Comparison of ENCODE assay signal across 9 cellular contexts in the genomic region with DNA sequence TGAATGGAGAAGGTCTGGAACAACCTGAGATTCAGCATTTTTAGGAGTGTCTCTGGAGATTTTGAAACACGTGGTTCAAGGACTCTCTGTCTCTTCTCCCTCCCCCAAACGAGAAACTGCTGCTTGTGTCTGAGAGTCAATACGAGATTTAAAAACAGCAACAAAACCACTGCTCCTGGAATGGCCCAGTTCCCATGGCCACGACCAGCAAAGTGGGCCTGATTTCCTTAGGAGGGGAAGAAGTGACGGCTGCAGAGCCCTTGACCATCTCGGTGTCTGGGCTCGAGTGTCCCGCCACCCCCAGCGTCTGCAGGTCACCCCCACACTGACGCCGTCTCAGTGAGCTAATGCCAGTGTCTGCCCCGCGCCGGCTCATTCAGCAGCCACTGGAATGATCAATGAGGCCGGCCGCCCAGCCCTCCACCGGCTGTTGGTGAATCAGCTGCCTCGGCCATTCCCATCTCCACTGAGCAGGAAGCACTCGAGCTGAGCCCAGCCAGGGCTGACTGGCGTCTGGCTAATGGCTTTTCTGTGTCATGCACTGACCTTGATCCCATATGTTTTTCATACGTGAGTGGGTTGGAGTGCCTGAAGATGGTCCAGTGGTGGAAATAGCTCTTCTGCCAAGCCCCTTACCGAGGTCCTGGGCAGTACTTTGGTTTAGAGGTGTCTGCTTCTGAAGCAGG.
DNase-seq lines count a peak whose midpoint lies in the region; ATAC-seq, FAIRE-seq and TF ChIP-seq lines count a peak whose summit lies in the region.
"Had no signal": no experiment of that assay in that cellular context is flagged by ENCODE, and none has a peak within 500 bp of the region (broad histone marks: within the 10 kb centered on the region; RNA-seq: fewer than 3 reads in every experiment).

No MANE protein-coding gene starts in this region.

- FAIRE-seq in bronchial epithelial cell (lab: Jason Lieb, UNC): no peak
- FAIRE-seq: GM18507 had no signal

- H3K4me3 ChIP-seq in BLaER1 treated with 17β-estradiol and CSF1 and Interleukin-3, amounts not matched to agents 10 nM and 100 nM: no peak overlapping the region
- no peak overlapping the region for H3K4me3 ChIP-seq in bronchial epithelial cell (ENCODE audit: low read depth, low read length)
- H3K4me3 ChIP-seq in naive thymus-derived CD4-positive, alpha-beta T cell (ENCODE audit: low read length): no peak overlapping the region

- no peaks in the 10 kb centered on the region for H3K27me3 ChIP-seq in BLaER1 treated with 17β-estradiol and CSF1 and Interleukin-3, amounts not matched to agents 10 nM and 100 nM
- no peaks in the 10 kb centered on the region for H3K27me3 ChIP-seq in bronchial epithelial cell (ENCODE audit: control insufficient read depth, insufficient read depth, low read length)
- H3K27me3 ChIP-seq in naive thymus-derived CD4-positive, alpha-beta T cell (ENCODE audit: control insufficient read depth in 2 of 2, insufficient read depth in 2 of 2, low read length in 2 of 2): no peaks in the 10 kb centered on the region

- POLR2A ChIA-PET in naive thymus-derived CD4-positive, alpha-beta T cell (lab: Charles Lee): no interaction called here

- H3K9me3 Mint-ChIP-seq in naive thymus-derived CD4-positive, alpha-beta T cell: no peaks in the 10 kb centered on the region
- H3K9me3 Mint-ChIP-seq in activated T-helper 2 cell treated with anti-CD3 and anti-CD28 coated beads, Interferon-gamma antibody, Interleukin-2, Interleukin-4, amounts not matched to agents 10 μg/mL and 5 μg/mL and 100 μg/mL, durations not matched to agents 14 hours and 24 hours and 36 hours: no peaks in the 10 kb centered on the region

- TF ChIP-seq CTCF in bronchial epithelial cell (IDR thresholded peaks at IDR 0.05; ENCODE audit: insufficient read depth, low read length, severe bottlenecking): no peak

- no peaks in the 10 kb centered on the region for H3K27me3 Mint-ChIP-seq in naive thymus-derived CD4-positive, alpha-beta T cell
- H3K27me3 Mint-ChIP-seq in activated T-helper 2 cell treated with anti-CD3 and anti-CD28 coated beads, Interferon-gamma antibody, Interleukin-2, Interleukin-4, amounts not matched to agents 10 μg/mL and 5 μg/mL and 100 μg/mL, durations not matched to agents 14 hours and 24 hours and 36 hours (ENCODE audit: low read depth): no peaks in the 10 kb centered on the region

- CTCF ChIA-PET in naive thymus-derived CD4-positive, alpha-beta T cell (lab: Charles Lee): no interaction called here

- H3K36me3 Mint-ChIP-seq in naive thymus-derived CD4-positive, alpha-beta T cell: peaks cover 0 to 17% (median 5%) of the 10 kb centered on the region in 5 donors
- H3K36me3 Mint-ChIP-seq in activated T-helper 2 cell treated with anti-CD3 and anti-CD28 coated beads, Interferon-gamma antibody, Interleukin-2, Interleukin-4, amounts not matched to agents 10 μg/mL and 5 μg/mL and 100 μg/mL, durations not matched to agents 14 hours and 24 hours and 36 hours (ENCODE audit: low read depth): no peaks in the 10 kb centered on the region

- peaks cover 0 to 12% (median 0%) of the 10 kb centered on the region in 11 experiments; a peak in 4 of 22 replicates for H4K20me1 ChIP-seq in BLaER1 treated with 17β-estradiol and CSF1 and Interleukin-3, amounts not matched to agents 10 nM and 100 nM

- ATAC-seq in naive thymus-derived CD4-positive, alpha-beta T cell: no peak

- peak overlapping the region in 6 of 11 experiments; percentile 3 to 32 (median 18); a peak in 5 of 22 replicates for H3K4me2 ChIP-seq in BLaER1 treated with 17β-estradiol and CSF1 and Interleukin-3, amounts not matched to agents 10 nM and 100 nM

- peak overlapping the region in 3 of 11 experiments; percentile 17 to 32 (median 31); a peak in 4 of 22 replicates for H3K27ac ChIP-seq in BLaER1 treated with 17β-estradiol and CSF1 and Interleukin-3, amounts not matched to agents 10 nM and 100 nM
- no peak overlapping the region for H3K27ac ChIP-seq in naive thymus-derived CD4-positive, alpha-beta T cell (ENCODE audit: low read depth, low read length)

- no peak overlapping the region for H3K4me3 Mint-ChIP-seq in naive thymus-derived CD4-positive, alpha-beta T cell
- no peak overlapping the region for H3K4me3 Mint-ChIP-seq in activated T-helper 2 cell treated with anti-CD3 and anti-CD28 coated beads, Interferon-gamma antibody, Interleukin-2, Interleukin-4, amounts not matched to agents 10 μg/mL and 5 μg/mL and 100 μg/mL, durations not matched to agents 14 hours and 24 hours and 36 hours (ENCODE audit: low read depth)

- 0 out of 22 replicates have a peak overlapping the region, but pooled peaks of 2 of the 11 experiments have one; percentile 0 to 23 for H3K9ac ChIP-seq in BLaER1 treated with 17β-estradiol and CSF1 and Interleukin-3, amounts not matched to agents 10 nM and 100 nM

- peaks cover 4 to 58% (median 42%) of the 10 kb centered on the region in 7 donors for H3K4me1 Mint-ChIP-seq in naive thymus-derived CD4-positive, alpha-beta T cell
- no peaks in the 10 kb centered on the region for H3K4me1 Mint-ChIP-seq in activated T-helper 2 cell treated with anti-CD3 and anti-CD28 coated beads, Interferon-gamma antibody, Interleukin-2, Interleukin-4, amounts not matched to agents 10 μg/mL and 5 μg/mL and 100 μg/mL, durations not matched to agents 14 hours and 24 hours and 36 hours (ENCODE audit: low read depth)

- peak overlapping the region in 1 of 9 donors; percentile 56 for H3K27ac Mint-ChIP-seq in naive thymus-derived CD4-positive, alpha-beta T cell
- H3K27ac Mint-ChIP-seq in activated T-helper 2 cell treated with anti-CD3 and anti-CD28 coated beads, Interferon-gamma antibody, Interleukin-2, Interleukin-4, amounts not matched to agents 10 μg/mL and 5 μg/mL and 100 μg/mL, durations not matched to agents 14 hours and 24 hours and 36 hours: no peak overlapping the region

- no peaks in the 10 kb centered on the region for H3K9me3 ChIP-seq in BLaER1 treated with 17β-estradiol and CSF1 and Interleukin-3, amounts not matched to agents 10 nM and 100 nM (replicated peaks in 1 of 11)
- no peaks in the 10 kb centered on the region for H3K9me3 ChIP-seq in naive thymus-derived CD4-positive, alpha-beta T cell (ENCODE audit: control insufficient read depth in 2 of 3, low read length in 3 of 3)

- intact Hi-C loops in naive thymus-derived CD4-positive, alpha-beta T cell (cut with micrococcal nuclease): no loop called here
- intact Hi-C loops in activated T-helper 2 cell treated with anti-CD3 and anti-CD28 coated beads, Interferon-gamma antibody, Interleukin-2, Interleukin-4, amounts not matched to agents 10 μg/mL and 5 μg/mL and 100 μg/mL, durations not matched to agents 14 hours and 24 hours and 36 hours (cut with micrococcal nuclease): no loop called here

- DNase-seq in NCI-H2029 treated with DMSO at 0.1 percent for 48 hours (lab: John Stamatoyannopoulos, UW): peak; percentile 83
- peak; percentile 73 for DNase-seq in bronchial epithelial cell (ENCODE audit: low read depth)
- DNase-seq in islet precursor cell: peak; percentile 100
- peak; percentile 17 for DNase-seq in smooth muscle cell of the brain vasculature (ENCODE audit: low read depth, low spot score)
- DNase-seq in naive thymus-derived CD4-positive, alpha-beta T cell: no peak
- no peak for DNase-seq in activated T-helper 2 cell treated with anti-CD3 and anti-CD28 coated beads, Interferon-gamma antibody, Interleukin-2, Interleukin-4, amounts not matched to agents 10 μg/mL and 5 μg/mL and 100 μg/mL, durations not matched to agents 14 hours and 24 hours and 36 hours (ENCODE audit: low spot score)
- DNase-seq in NCI-H1930 (lab: John Stamatoyannopoulos, UW): no peak

- H3K36me3 ChIP-seq in BLaER1 treated with 17β-estradiol and CSF1 and Interleukin-3, amounts not matched to agents 10 nM and 100 nM: peaks cover 6 to 30% (median 18%) of the 10 kb centered on the region in 11 experiments; a peak in 16 of 22 replicates
- H3K36me3 ChIP-seq in bronchial epithelial cell (ENCODE audit: control insufficient read depth, insufficient read depth, low read length): no peaks in the 10 kb centered on the region
- H3K36me3 ChIP-seq in naive thymus-derived CD4-positive, alpha-beta T cell (ENCODE audit: control insufficient read depth in 2 of 3, insufficient read depth in 3 of 3, low read length in 3 of 3): peaks cover 0 to 24% (median 6%) of the 10 kb centered on the region in 3 experiments

- H3K4me1 ChIP-seq in BLaER1 treated with 17β-estradiol and CSF1 and Interleukin-3, amounts not matched to agents 10 nM and 100 nM: peaks cover 13 to 37% (median 23%) of the 10 kb centered on the region in 10 experiments; a peak in 19 of 20 replicates
- H3K4me1 ChIP-seq in naive thymus-derived CD4-positive, alpha-beta T cell (ENCODE audit: control insufficient read depth in 2 of 2, insufficient read depth in 2 of 2, low read length in 2 of 2): no peaks in the 10 kb centered on the region

Comparison
In these comparisons a context has a peak if more than half of its experiments do, and no peak if none do; other contexts are left out.
1. DNase-seq: peak in NCI-H2029 treated with DMSO at 0.1 percent for 48 hours (single experiment), bronchial epithelial cell (single experiment), islet precursor cell (single experiment) and smooth muscle cell of the brain vasculature (single experiment); none in naive thymus-derived CD4-positive, alpha-beta T cell (0 of 9), activated T-helper 2 cell treated with anti-CD3 and anti-CD28 coated beads, Interferon-gamma antibody, Interleukin-2, Interleukin-4, amounts not matched to agents 10 μg/mL and 5 μg/mL and 100 μg/mL, durations not matched to agents 14 hours and 24 hours and 36 hours (single experiment) and NCI-H1930 (0 of 2).